ENCODE assay signal across 22 cellular contexts in genomic region chr2:160268382-160268781, GRCh38.
DNase-seq lines count a peak whose midpoint lies in the region; ATAC-seq and TF ChIP-seq lines count a peak whose summit lies in the region.
"Had no signal": no experiment of that assay in that cellular context is flagged by ENCODE, and none has a peak within 500 bp of the region (broad histone marks: within the 10 kb centered on the region; RNA-seq: fewer than 3 reads in every experiment).

No MANE protein-coding gene starts in this region.

- no peaks in the 10 kb centered on the region for H3K9me2 ChIP-seq in OCI-LY7 (ENCODE audit: insufficient read depth, low read length)

- no peaks in the 10 kb centered on the region for H3K9me3 ChIP-seq in left ventricle myocardium inferior (replicated peaks)
- no peaks in the 10 kb centered on the region for H3K9me3 ChIP-seq in upper lobe of right lung
- no peaks in the 10 kb centered on the region for H3K9me3 ChIP-seq in OCI-LY7 (ENCODE audit: low read length)
- H3K9me3 ChIP-seq: spleen had no signal

- CTCF ChIA-PET in OCI-LY7 (lab: Charles Lee; ENCODE audit: unreplicated experiment), result no interaction called here

- H3K27ac ChIP-seq in left ventricle myocardium inferior (replicated peaks) (peak overlapping the region; percentile 98), upper lobe of right lung (peak overlapping the region; percentile 95), OCI-LY7 (ENCODE audit: low read depth, low read length, poor library complexity, severe bottlenecking) (no peak overlapping the region)
- H3K27ac ChIP-seq: epithelial cell of prostate, foreskin keratinocyte, KMS-11 had no signal

- ATAC-seq in Right ventricle myocardium superior (ENCODE audit: poor library complexity) (no peak), upper lobe of right lung (no peak), HG03457 (IDR thresholded peaks at IDR 0.05; ENCODE audit: unreplicated experiment) (no peak)
- ATAC-seq: foreskin keratinocyte; natural killer cell treated with Interleukin-12 subunit alpha and Interleukin-12 subunit beta and Interleukin-15 and Interleukin-18, amount 100 ng/mL, for 72 hours had no signal

- no peaks in the 10 kb centered on the region for H3K9me3 Mint-ChIP-seq in dendritic cell treated with granulocyte-macrophage colony-stimulating factor and Interleukin-4, amounts not matched to agents 40 ng/mL and 50 ng/mL, for 4 days
- no peaks in the 10 kb centered on the region for H3K9me3 Mint-ChIP-seq in osteocyte (ENCODE audit: unreplicated experiment)
- H3K9me3 Mint-ChIP-seq: natural killer cell treated with Interleukin-12 subunit alpha and Interleukin-12 subunit beta and Interleukin-15 and Interleukin-18, amount 100 ng/mL, for 72 hours had no signal

- H3K4me2 ChIP-seq in OCI-LY7 (ENCODE audit: low read length), result no peak overlapping the region

- DNase-seq in left ventricle myocardium inferior (no peak), Right ventricle myocardium superior (no peak), osteocyte (ENCODE audit: extremely low spot score, unreplicated experiment) (no peak), upper lobe of right lung (no peak), SW480 (ENCODE audit: low spot score) (no peak), OCI-LY7 (ENCODE audit: low spot score) (no peak)
- DNase-seq: ACHN; activated CD4-positive, alpha-beta T cell treated with anti-CD3 and anti-CD28 coated beads, Interleukin-2, amount 50 U/mL, for 1 hour; activated effector memory CD4-positive, alpha-beta T cell treated with anti-CD3 and anti-CD28 coated beads, Interleukin-2, amount 50 U/mL, for 16 hours; C1 segment of cervical spinal cord; central memory CD4-positive, alpha-beta T cell; foreskin keratinocyte; GOT3; kidney; NCI-H187; spleen; stimulated activated CD4-positive, alpha-beta T cell treated with anti-CD3 and anti-CD28 coated beads, Interleukin-4, amount 100 ng/mL, for 24 hours had no signal

- H3K4me1 ChIP-seq in left ventricle myocardium inferior (peaks cover 48% of the 10 kb centered on the region), upper lobe of right lung (peaks cover 25% of the 10 kb centered on the region), OCI-LY7 (ENCODE audit: insufficient read depth, low read length, poor library complexity, severe bottlenecking) (no peaks in the 10 kb centered on the region)

- no peaks in the 10 kb centered on the region for H3K79me2 ChIP-seq in OCI-LY7 (ENCODE audit: insufficient read depth, low read depth, low read length)

- H3K27me3 ChIP-seq in left ventricle myocardium inferior (ENCODE audit: low read depth) (no peaks in the 10 kb centered on the region), upper lobe of right lung (no peaks in the 10 kb centered on the region)
- H3K27me3 ChIP-seq: foreskin keratinocyte, spleen had no signal

- H3K27me3 Mint-ChIP-seq in dendritic cell treated with granulocyte-macrophage colony-stimulating factor and Interleukin-4, amounts not matched to agents 40 ng/mL and 50 ng/mL, for 4 days, result peaks cover 3% of the 10 kb centered on the region
- H3K27me3 Mint-ChIP-seq in osteocyte (ENCODE audit: unreplicated experiment), result no peaks in the 10 kb centered on the region
- H3K27me3 Mint-ChIP-seq: natural killer cell treated with Interleukin-12 subunit alpha and Interleukin-12 subunit beta and Interleukin-15 and Interleukin-18, amount 100 ng/mL, for 72 hours had no signal

- H3K4me3 ChIP-seq in left ventricle myocardium inferior (no peak overlapping the region), upper lobe of right lung (no peak overlapping the region), OCI-LY7 (ENCODE audit: low read depth, low read length, poor library complexity, severe bottlenecking) (no peak overlapping the region)
- H3K4me3 ChIP-seq: spleen had no signal

- peak overlapping the region; percentile 90 for H3K27ac Mint-ChIP-seq in dendritic cell treated with granulocyte-macrophage colony-stimulating factor and Interleukin-4, amounts not matched to agents 40 ng/mL and 50 ng/mL, for 4 days
- H3K27ac Mint-ChIP-seq in osteocyte (ENCODE audit: unreplicated experiment), result peak overlapping the region; percentile 53

- no TSS peak for BruUV-seq in OCI-LY7 (replicated peaks; lab: Mats Ljungman, UMichigan)

- no peak overlapping the region for H3K4me3 Mint-ChIP-seq in dendritic cell treated with granulocyte-macrophage colony-stimulating factor and Interleukin-4, amounts not matched to agents 40 ng/mL and 50 ng/mL, for 4 days
- no peak overlapping the region for H3K4me3 Mint-ChIP-seq in osteocyte (ENCODE audit: unreplicated experiment)

- intact Hi-C loops in left ventricle myocardium inferior (cut with micrococcal nuclease), result no loop called here
- intact Hi-C loops in Right ventricle myocardium superior (cut with DNase I), result no loop called here
- intact Hi-C loops in dendritic cell treated with granulocyte-macrophage colony-stimulating factor and Interleukin-4, amounts not matched to agents 40 ng/mL and 50 ng/mL, for 4 days (cut with micrococcal nuclease), result loop anchor here (5.0 kb wide), 1 partner anchor 161 kb away; no protein-coding TSS in a partner anchor
- intact Hi-C loops in upper lobe of right lung (cut with DNase I), result no loop called here
- intact Hi-C loops in OCI-LY7 (cut with micrococcal nuclease; ENCODE audit: unreplicated experiment), result loop anchor here (10.0 kb wide), 1 partner anchor 186 kb away; no protein-coding TSS in a partner anchor

- H3K4me1 Mint-ChIP-seq in dendritic cell treated with granulocyte-macrophage colony-stimulating factor and Interleukin-4, amounts not matched to agents 40 ng/mL and 50 ng/mL, for 4 days (ENCODE audit: low read depth), result peaks cover 67% of the 10 kb centered on the region
- peaks cover 41% of the 10 kb centered on the region for H3K4me1 Mint-ChIP-seq in osteocyte (ENCODE audit: unreplicated experiment)

- POLR2A ChIA-PET in OCI-LY7 (lab: Charles Lee), result interaction anchor here (0.6 kb wide), 1 partner anchor 350 kb away, joined by 4 read pairs; no protein-coding TSS in a partner anchor

- peaks cover 30% of the 10 kb centered on the region for H3K36me3 Mint-ChIP-seq in dendritic cell treated with granulocyte-macrophage colony-stimulating factor and Interleukin-4, amounts not matched to agents 40 ng/mL and 50 ng/mL, for 4 days (ENCODE audit: low read depth)
- H3K36me3 Mint-ChIP-seq in osteocyte (ENCODE audit: unreplicated experiment), result peaks cover 32% of the 10 kb centered on the region

- no peak overlapping the region for H2AFZ ChIP-seq in OCI-LY7 (ENCODE audit: low read length)

- H4K20me1 ChIP-seq in OCI-LY7 (ENCODE audit: insufficient read depth, low read length), result no peaks in the 10 kb centered on the region

- TF ChIP-seq CTCF in left ventricle myocardium inferior (IDR thresholded peaks at IDR 0.05; ENCODE audit: borderline replicate concordance) (no peak), osteocyte (IDR thresholded peaks at IDR 0.05) (no peak), upper lobe of right lung (IDR thresholded peaks at IDR 0.05) (no peak), OCI-LY7 (conservative IDR thresholded peaks at IDR 0.05; ENCODE audit: low read length) (no peak)

- H3K36me3 ChIP-seq in left ventricle myocardium inferior (peaks cover 17% of the 10 kb centered on the region), upper lobe of right lung (peaks cover 10% of the 10 kb centered on the region), OCI-LY7 (ENCODE audit: insufficient read depth, low read length) (no peaks in the 10 kb centered on the region)

Comparison
In these comparisons a context has a peak if more than half of its experiments do, and no peak if none do; other contexts are left out.
1. intact Hi-C loops: an anchor here in dendritic cell treated with granulocyte-macrophage colony-stimulating factor and Interleukin-4, amounts not matched to agents 40 ng/mL and 50 ng/mL, for 4 days (5.0 kb wide) and OCI-LY7 (10.0 kb wide); none called in left ventricle myocardium inferior, Right ventricle myocardium superior and upper lobe of right lung.